19 cellular contexts compared by ENCODE assay signal in the genomic region with DNA sequence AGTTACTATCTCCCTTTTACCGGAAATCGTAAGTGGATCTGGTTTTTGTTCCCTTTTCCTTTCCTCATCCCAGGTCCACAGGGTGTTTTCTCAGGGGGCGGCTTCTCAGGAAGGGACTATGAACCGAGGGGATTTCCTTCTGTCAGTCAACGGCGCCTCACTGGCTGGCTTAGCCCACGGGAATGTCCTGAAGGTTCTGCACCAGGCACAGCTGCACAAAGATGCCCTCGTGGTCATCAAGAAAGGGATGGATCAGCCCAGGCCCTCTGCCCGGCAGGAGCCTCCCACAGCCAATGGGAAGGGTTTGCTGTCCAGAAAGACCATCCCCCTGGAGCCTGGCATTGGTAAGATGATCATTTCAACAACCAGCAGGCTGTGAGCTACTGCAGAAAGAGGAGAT.
DNase-seq lines count a peak whose midpoint lies in the region; ATAC-seq and TF ChIP-seq lines count a peak whose summit lies in the region.
"Had no signal": no experiment of that assay in that cellular context is flagged by ENCODE, and none has a peak within 500 bp of the region (broad histone marks: within the 10 kb centered on the region; RNA-seq: fewer than 3 reads in every experiment).

No MANE protein-coding gene starts in this region.

- no peaks in the 10 kb centered on the region for H3K4me1 Mint-ChIP-seq in Calu3 (ENCODE audit: low read depth, unreplicated experiment)
- H3K4me1 Mint-ChIP-seq: activated CD4-positive, alpha-beta memory T cell treated with anti-CD3 and anti-CD28 coated beads, Interleukin-2, amount 10 ng/mL, durations not matched to agents 7 days and 5 days; activated naive CD8-positive, alpha-beta T cell treated with anti-CD3 and anti-CD28 coated beads, Interleukin-2, amount 50 U/mL, for 24 hours had no signal

- H3K27me3 ChIP-seq in BE2C (no peaks in the 10 kb centered on the region), ovary (no peaks in the 10 kb centered on the region), body of pancreas (no peaks in the 10 kb centered on the region), breast epithelium (no peaks in the 10 kb centered on the region)

- H3K27ac ChIP-seq in angular gyrus (ENCODE audit: low read depth, low read length) (peak overlapping the region; percentile 24), ovary (peak overlapping the region; percentile 34 to 63), body of pancreas (no peak overlapping the region), breast epithelium (no peak overlapping the region)

- H3K4me1 ChIP-seq in BE2C (peaks cover 30% of the 10 kb centered on the region), ovary (ENCODE audit: insufficient read depth) (peaks cover 20% of the 10 kb centered on the region), body of pancreas (no peaks in the 10 kb centered on the region), breast epithelium (no peaks in the 10 kb centered on the region)

- DNase-seq in BE2C (peak; percentile 62), iris pigment epithelial cell (ENCODE audit: low read depth) (peak; percentile 22), ovary (no peak), body of pancreas (no peak), Calu3 (no peak), breast epithelium (ENCODE audit: low spot score in 2 of 2) (no peak), NCI-H2196 treated with DMSO at 0.1 percent for 48 hours (lab: John Stamatoyannopoulos, UW; ENCODE audit: unreplicated experiment) (no peak)
- DNase-seq: ACHN; activated CD4-positive, alpha-beta memory T cell treated with anti-CD3 and anti-CD28 coated beads, Interleukin-2, amount 10 ng/mL, durations not matched to agents 7 days and 5 days; activated naive CD8-positive, alpha-beta T cell treated with anti-CD3 and anti-CD28 coated beads, Interleukin-2, amount 50 U/mL, for 24 hours; CD8-positive, alpha-beta memory T cell; cerebellar nuclear complex; mucosa of descending colon; NCI-H1048; NCI-H2081; NCI-H510A treated with DMSO at 0.1 percent for 48 hours; stimulated activated naive B cell treated with anti-CD40 and anti-IgM and Interleukin-4, amounts not matched to agents 10 μg/mL and 1 μg/mL and 100 μg/mL, for 72 hours had no signal

- H3K9me3 Mint-ChIP-seq in Calu3 (ENCODE audit: low read depth, unreplicated experiment) = no peaks in the 10 kb centered on the region
- H3K9me3 Mint-ChIP-seq: activated CD4-positive, alpha-beta memory T cell treated with anti-CD3 and anti-CD28 coated beads, Interleukin-2, amount 10 ng/mL, durations not matched to agents 7 days and 5 days; activated naive CD8-positive, alpha-beta T cell treated with anti-CD3 and anti-CD28 coated beads, Interleukin-2, amount 50 U/mL, for 24 hours; activated T-helper 1 cell treated with anti-CD3 and anti-CD28 coated beads, Interleukin-12 subunit alpha, Interleukin-12 subunit beta, Interleukin-2, Interleukin-4 antibody, amounts not matched to agents 30 ng/mL and 10 ng/mL and 1 ng/mL, durations not matched to agents 14 hours and 24 hours and 36 hours; CD8-positive, alpha-beta memory T cell; stimulated activated naive B cell treated with anti-CD40 and anti-IgM and Interleukin-4, amounts not matched to agents 10 μg/mL and 1 μg/mL and 100 μg/mL, for 72 hours had no signal

- no peak overlapping the region for H3K27ac Mint-ChIP-seq in Calu3 (ENCODE audit: unreplicated experiment)
- H3K27ac Mint-ChIP-seq: activated CD4-positive, alpha-beta memory T cell treated with anti-CD3 and anti-CD28 coated beads, Interleukin-2, amount 10 ng/mL, durations not matched to agents 7 days and 5 days; activated naive CD8-positive, alpha-beta T cell treated with anti-CD3 and anti-CD28 coated beads, Interleukin-2, amount 50 U/mL, for 24 hours; activated T-helper 1 cell treated with anti-CD3 and anti-CD28 coated beads, Interleukin-12 subunit alpha, Interleukin-12 subunit beta, Interleukin-2, Interleukin-4 antibody, amounts not matched to agents 30 ng/mL and 10 ng/mL and 1 ng/mL, durations not matched to agents 14 hours and 24 hours and 36 hours; stimulated activated naive B cell treated with anti-CD40 and anti-IgM and Interleukin-4, amounts not matched to agents 10 μg/mL and 1 μg/mL and 100 μg/mL, for 72 hours had no signal

- no peaks in the 10 kb centered on the region for H3K27me3 Mint-ChIP-seq in Calu3 (ENCODE audit: unreplicated experiment)
- H3K27me3 Mint-ChIP-seq: activated CD4-positive, alpha-beta memory T cell treated with anti-CD3 and anti-CD28 coated beads, Interleukin-2, amount 10 ng/mL, durations not matched to agents 7 days and 5 days; activated naive CD8-positive, alpha-beta T cell treated with anti-CD3 and anti-CD28 coated beads, Interleukin-2, amount 50 U/mL, for 24 hours; CD8-positive, alpha-beta memory T cell; stimulated activated naive B cell treated with anti-CD40 and anti-IgM and Interleukin-4, amounts not matched to agents 10 μg/mL and 1 μg/mL and 100 μg/mL, for 72 hours had no signal

- H3K9me3 ChIP-seq in BE2C = no peaks in the 10 kb centered on the region
- H3K9me3 ChIP-seq in ovary = no peaks in the 10 kb centered on the region
- no peaks in the 10 kb centered on the region for H3K9me3 ChIP-seq in body of pancreas
- H3K9me3 ChIP-seq in breast epithelium = no peaks in the 10 kb centered on the region
- H3K9me3 ChIP-seq: mucosa of descending colon had no signal

- TF ChIP-seq EP300 in ovary (IDR thresholded peaks at IDR 0.05) = no peak

- TF ChIP-seq CTCF in BE2C (IDR thresholded peaks at IDR 0.05; ENCODE audit: low read depth, low read length) = no peak
- no peak for TF ChIP-seq CTCF in ovary (IDR thresholded peaks at IDR 0.05)
- TF ChIP-seq CTCF in body of pancreas (IDR thresholded peaks at IDR 0.05) = no peak
- TF ChIP-seq CTCF in Calu3 (IDR thresholded peaks at IDR 0.05; ENCODE audit: unreplicated experiment) = no peak
- no peak for TF ChIP-seq CTCF in breast epithelium (IDR thresholded peaks at IDR 0.05)

- intact Hi-C loops in ovary (cut with DNase I) (loop anchor here in 3 of 4 donors (5.0 to 10.0 kb wide), 3 partner anchors 74 to 513 kb away; a partner anchor contains a TSS), body of pancreas (cut with DNase I) (no loop called here), Calu3 (cut with micrococcal nuclease; ENCODE audit: unreplicated experiment) (no loop called here), breast epithelium (cut with DNase I; ENCODE audit: low total_unique reads) (no loop called here)

- ATAC-seq in body of pancreas = no peak
- ATAC-seq: activated naive CD8-positive, alpha-beta T cell treated with anti-CD3 and anti-CD28 coated beads, Interleukin-2, amount 50 U/mL, for 24 hours; mucosa of descending colon; stimulated activated naive B cell treated with anti-CD40 and anti-IgM and Interleukin-4, amounts not matched to agents 10 μg/mL and 1 μg/mL and 100 μg/mL, for 72 hours had no signal

- no TSS peak for BruUV-seq in Calu3 (replicated peaks; lab: Mats Ljungman, UMichigan)

- no peak for TF ChIP-seq POLR2A in ovary (IDR thresholded peaks at IDR 0.05)
- no peak for TF ChIP-seq POLR2A in body of pancreas (IDR thresholded peaks at IDR 0.05)
- TF ChIP-seq POLR2A in breast epithelium (IDR thresholded peaks at IDR 0.05) = no peak

- H3K4me3 Mint-ChIP-seq in Calu3 (ENCODE audit: low read depth, unreplicated experiment) = no peak overlapping the region
- H3K4me3 Mint-ChIP-seq: activated CD4-positive, alpha-beta memory T cell treated with anti-CD3 and anti-CD28 coated beads, Interleukin-2, amount 10 ng/mL, durations not matched to agents 7 days and 5 days; activated naive CD8-positive, alpha-beta T cell treated with anti-CD3 and anti-CD28 coated beads, Interleukin-2, amount 50 U/mL, for 24 hours; activated T-helper 1 cell treated with anti-CD3 and anti-CD28 coated beads, Interleukin-12 subunit alpha, Interleukin-12 subunit beta, Interleukin-2, Interleukin-4 antibody, amounts not matched to agents 30 ng/mL and 10 ng/mL and 1 ng/mL, durations not matched to agents 14 hours and 24 hours and 36 hours; CD8-positive, alpha-beta memory T cell; stimulated activated naive B cell treated with anti-CD40 and anti-IgM and Interleukin-4, amounts not matched to agents 10 μg/mL and 1 μg/mL and 100 μg/mL, for 72 hours had no signal

- CTCF ChIA-PET in Calu3 (lab: Charles Lee) = no interaction called here

- no peak overlapping the region for H3K4me3 ChIP-seq in BE2C (ENCODE audit: low read depth, low read length)
- no peak overlapping the region for H3K4me3 ChIP-seq in ovary
- H3K4me3 ChIP-seq in body of pancreas = no peak overlapping the region
- no peak overlapping the region for H3K4me3 ChIP-seq in breast epithelium
- H3K4me3 ChIP-seq: mucosa of descending colon had no signal

- 51 to 61% (median 59%) methylated on average over 9 of the region's 9 CpGs for WGBS in ovary, 3 donors
- WGBS in body of pancreas, 2 donors = 71 to 85% methylated on average over 9 of the region's 9 CpGs

- H3K36me3 ChIP-seq in BE2C = peaks cover 23% of the 10 kb centered on the region
- no peaks in the 10 kb centered on the region for H3K36me3 ChIP-seq in ovary
- peaks cover 7 to 16% of the 10 kb centered on the region in 2 donors for H3K36me3 ChIP-seq in body of pancreas (replicated peaks in 1 of 2; ENCODE audit: insufficient read depth in 1 of 2, low read depth in 2 of 2)
- H3K36me3 ChIP-seq in breast epithelium = peaks cover 3% of the 10 kb centered on the region

- peaks cover 68% of the 10 kb centered on the region for H3K36me3 Mint-ChIP-seq in Calu3 (ENCODE audit: insufficient read depth, unreplicated experiment)

Comparison
In these comparisons a context has a peak if more than half of its experiments do, and no peak if none do; other contexts are left out.
1. DNase-seq: peak in BE2C (single experiment) and iris pigment epithelial cell (single experiment); none in ovary (0 of 5), body of pancreas (0 of 4), Calu3 (single experiment), breast epithelium (0 of 2) and NCI-H2196 treated with DMSO at 0.1 percent for 48 hours (single experiment).
2. H3K27ac ChIP-seq: peak in angular gyrus (single experiment) and ovary (2 of 2); none in body of pancreas (0 of 4) and breast epithelium (0 of 2).
3. intact Hi-C loops: an anchor here in ovary (5.0 to 10.0 kb wide); none called in body of pancreas, Calu3 and breast epithelium.